Comparison of ENCODE assay signal across 8 cellular contexts in genomic region chr12:11171953-11172675, GRCh38. TPM values are rescaled to one million over a fixed set of nuclear protein-coding genes. Genes with fewer than 3 reads are reported as not detected.
DNase-seq lines count a peak whose midpoint lies in the region; ATAC-seq and TF ChIP-seq lines count a peak whose summit lies in the region.

No MANE protein-coding gene starts in this region.

- H3K4me3 ChIP-seq in ACC112 (ENCODE audit: low read depth, low read length) = peak overlapping the region; percentile 79
- H3K4me3 ChIP-seq in GM12875 (ENCODE audit: low read depth, low read length) = peak overlapping the region; percentile 77
- peak overlapping the region; percentile 59 for H3K4me3 ChIP-seq in neuron (ENCODE audit: low read length)

- H3K36me3 ChIP-seq in ACC112 (ENCODE audit: insufficient read depth, low read length) (peaks cover 9% of the 10 kb centered on the region; the same call in 1 of the 2 replicates), neuron (ENCODE audit: insufficient read depth, low read length) (peaks cover 17% of the 10 kb centered on the region)

- H3K4me3 Mint-ChIP-seq in endothelial cell (ENCODE audit: unreplicated experiment) = peak overlapping the region; percentile 90

- H3K79me2 ChIP-seq in ACC112 (ENCODE audit: control insufficient read depth, insufficient read depth, low read length, unreplicated experiment) = peaks cover 75% of the 10 kb centered on the region

- peaks cover 3% of the 10 kb centered on the region for H3K36me3 Mint-ChIP-seq in endothelial cell (ENCODE audit: low read depth, unreplicated experiment)

- ATAC-seq in omental fat pad (ENCODE audit: low FRiP score) = no peak
- no peak for ATAC-seq in GM21381 (IDR thresholded peaks at IDR 0.05; ENCODE audit: unreplicated experiment)

- no peaks in the 10 kb centered on the region for H3K27me3 ChIP-seq in ACC112 (ENCODE audit: insufficient read depth, low read length)
- H3K27me3 ChIP-seq in neuron (ENCODE audit: insufficient read depth, low read length) = no peaks in the 10 kb centered on the region

- H2AFZ ChIP-seq in ACC112 (ENCODE audit: low read length, unreplicated experiment) (peak overlapping the region; percentile 61), neuron (ENCODE audit: low read depth, low read length) (peak overlapping the region; percentile 42)

- H3K9me3 ChIP-seq in neuron (ENCODE audit: low read length) = no peaks in the 10 kb centered on the region

- peak; percentile 3 for DNase-seq in RPMI8226
- DNase-seq in endothelial cell (ENCODE audit: low spot score) = peak; percentile 7
- no peak for DNase-seq in omental fat pad (ENCODE audit: low spot score)
- DNase-seq in stimulated activated CD4-positive, alpha-beta T cell treated with anti-CD3 and anti-CD28 coated beads, Interleukin-4, amount 100 ng/mL, for 4 hours = no peak

- H3K4me1 ChIP-seq in ACC112 (ENCODE audit: control insufficient read depth, insufficient read depth, low read length, unreplicated experiment) (peaks cover 27% of the 10 kb centered on the region), neuron (ENCODE audit: insufficient read depth, low read length) (peaks cover 24% of the 10 kb centered on the region)

- H3K27ac ChIP-seq in ACC112 (ENCODE audit: low read depth, low read length) = peak overlapping the region; percentile 69

- peaks cover 16% of the 10 kb centered on the region for H3K4me1 Mint-ChIP-seq in endothelial cell (ENCODE audit: unreplicated experiment)

- peaks cover 5% of the 10 kb centered on the region for H3K27me3 Mint-ChIP-seq in endothelial cell (ENCODE audit: unreplicated experiment)

- TF ChIP-seq CTCF in GM12875 (IDR thresholded peaks at IDR 0.05; ENCODE audit: borderline replicate concordance, insufficient read depth, low read depth, low read length) (no peak), endothelial cell (IDR thresholded peaks at IDR 0.05; ENCODE audit: unreplicated experiment) (no peak), omental fat pad (IDR thresholded peaks at IDR 0.05) (no peak)

- no peaks in the 10 kb centered on the region for H3K9me3 Mint-ChIP-seq in endothelial cell (ENCODE audit: unreplicated experiment)

- H3K27ac Mint-ChIP-seq in endothelial cell (ENCODE audit: unreplicated experiment) = peak overlapping the region; percentile 90

RNA-seq across cellular contexts. Expression of gene SMIM10L1, which starts 1.1 kb away (rescaled TPM):
- total RNA-seq in endothelial cell (ENCODE audit: unreplicated experiment) (15.9 TPM), omental fat pad (1 to 10 TPM; 5.0 to 9.6 (median 6.6) TPM)

RNA-seq across cellular contexts. Expression of gene TAS2R42, which starts 14.6 kb away (rescaled TPM):
- total RNA-seq in endothelial cell (ENCODE audit: unreplicated experiment) (not detected), omental fat pad (not detected)

RNA-seq across cellular contexts. Expression of gene TAS2R30, which starts 37.7 kb away (rescaled TPM):
- total RNA-seq in endothelial cell (ENCODE audit: unreplicated experiment) (1.7 TPM), omental fat pad (10 to 100 TPM in 1 of 4 donors, 1 to 10 TPM in 3; 2.5 to 17.8 (median 8.5) TPM)

Comparison
In these comparisons a context has a peak if more than half of its experiments do, and no peak if none do; other contexts are left out.
1. DNase-seq: peak in RPMI8226 (single experiment) and endothelial cell (single experiment); none in omental fat pad (single experiment) and stimulated activated CD4-positive, alpha-beta T cell treated with anti-CD3 and anti-CD28 coated beads, Interleukin-4, amount 100 ng/mL, for 4 hours (0 of 2).
2. Peak in every context shown above with its lines, with median percentiles within 50 percentile points of each other: H3K4me3 ChIP-seq.